ENCODE assay signal across 1 cellular context in genomic region chr16:22355487-22355908, GRCh38.
A peak's percentile ranks its signal among the peaks of the same experiment; 100 is the strongest.
TF ChIP-seq lines count a peak whose summit lies in the region.

No MANE protein-coding gene starts in this region.

TF ChIP-seq in GM12878, 131 proteins besides CTCF, POLR2A, EP300 and RAD21 (continued from another document and continues in another):
- TF ChIP-seq RFX5 (IDR thresholded peaks at IDR 0.05; ENCODE audit: low read depth, low read length) (no peak), RBBP5 (conservative IDR thresholded peaks at IDR 0.05) (no peak), ZSCAN29 (IDR thresholded peaks at IDR 0.05) (no peak), TARDBP (IDR thresholded peaks at IDR 0.05; ENCODE audit: borderline replicate concordance) (no peak), FOXM1 (IDR thresholded peaks at IDR 0.05; ENCODE audit: low read depth, low read length) (no peak), HSF1 (IDR thresholded peaks at IDR 0.05; ENCODE audit: low read depth, low read length) (no peak), JUND (IDR thresholded peaks at IDR 0.05; ENCODE audit: low read depth, low read length) (no peak), BCL11A (IDR thresholded peaks at IDR 0.05; ENCODE audit: low read depth, low read length) (no peak), CEBPB (IDR thresholded peaks at IDR 0.05; ENCODE audit: borderline replicate concordance in 1 of 2, low read depth in 2 of 2, low read length in 2 of 2) (no peak), CHD2 (IDR thresholded peaks at IDR 0.05; ENCODE audit: borderline replicate concordance, low read depth, low read length) (no peak), SREBF2 (IDR thresholded peaks at IDR 0.05; ENCODE audit: low read length) (no peak), STAT1 (conservative IDR thresholded peaks at IDR 0.05) (no peak), TCF3 (IDR thresholded peaks at IDR 0.05; ENCODE audit: borderline replicate concordance, insufficient read depth, low read depth, low read length) (no peak), E4F1 (IDR thresholded peaks at IDR 0.05; ENCODE audit: borderline replicate concordance, partially characterized antibody) (peak; percentile 28), HDGF (IDR thresholded peaks at IDR 0.05) (no peak), RELB (IDR thresholded peaks at IDR 0.05; ENCODE audit: low read depth) (peak; percentile 61; the same call in 1 of the 2 replicates), ZNF217 (IDR thresholded peaks at IDR 0.05) (no peak; the same call in 1 of the 2 replicates), SKIL (IDR thresholded peaks at IDR 0.05; ENCODE audit: low read depth, poor library complexity, severe bottlenecking) (peak; percentile 33), ZNF274 (IDR thresholded peaks at IDR 0.05; ENCODE audit: insufficient read depth, insufficient read length) (no peak), PML (IDR thresholded peaks at IDR 0.05; ENCODE audit: low read length) (no peak), SREBF1 (IDR thresholded peaks at IDR 0.05; ENCODE audit: low read length) (no peak), HCFC1 (IDR thresholded peaks at IDR 0.05; ENCODE audit: low read length) (no peak), ZNF24 (IDR thresholded peaks at IDR 0.05) (0 out of 2 replicates have a peak, but pooled peaks have one; percentile 36), KAT2A (conservative IDR thresholded peaks at IDR 0.05; ENCODE audit: control insufficient read depth, low read depth, low read length) (no peak), LARP7 (IDR thresholded peaks at IDR 0.05) (no peak), PAX8 (IDR thresholded peaks at IDR 0.05) (no peak), MTA2 (IDR thresholded peaks at IDR 0.05; ENCODE audit: low read depth) (peak; percentile 81), NR2C1 (IDR thresholded peaks at IDR 0.05) (0 out of 2 replicates have a peak, but pooled peaks have one; percentile 58), NFIC (IDR thresholded peaks at IDR 0.05; ENCODE audit: low read depth, low read length) (no peak), IKZF1 (conservative IDR thresholded peaks at IDR 0.05) (no peak), RELA (IDR thresholded peaks at IDR 0.05; ENCODE audit: borderline replicate concordance, partially characterized antibody) (peak; percentile 80), POU2F2 (IDR thresholded peaks at IDR 0.05; ENCODE audit: borderline replicate concordance, low read depth, low read length) (no peak), CHD4 (IDR thresholded peaks at IDR 0.05) (no peak), MEF2A (IDR thresholded peaks at IDR 0.05; ENCODE audit: insufficient read depth, low read depth, low read length) (no peak), CHD1 (IDR thresholded peaks at IDR 0.05; ENCODE audit: low read depth, low read length) (no peak), RAD51 (IDR thresholded peaks at IDR 0.05) (peak; percentile 34; the same call in 1 of the 2 replicates), NFXL1 (IDR thresholded peaks at IDR 0.05; ENCODE audit: borderline replicate concordance) (no peak), KDM1A (IDR thresholded peaks at IDR 0.05; ENCODE audit: borderline replicate concordance) (no peak), YY1 (IDR thresholded peaks at IDR 0.05; ENCODE audit: low read depth, low read length) (peak; percentile 88), NFYA (IDR thresholded peaks at IDR 0.05; ENCODE audit: borderline replicate concordance, low read depth, low read length) (no peak), SP1 (IDR thresholded peaks at IDR 0.05; ENCODE audit: low read depth, low read length) (no peak), ZBED1 (IDR thresholded peaks at IDR 0.05; ENCODE audit: borderline replicate concordance) (no peak), USF2 (IDR thresholded peaks at IDR 0.05; ENCODE audit: borderline replicate concordance, low read depth, low read length) (no peak), FOXK2 (IDR thresholded peaks at IDR 0.05) (no peak), EZH2 (IDR thresholded peaks at IDR 0.05; ENCODE audit: borderline replicate concordance, control insufficient read depth, low read depth, low read length) (no peak), EED (IDR thresholded peaks at IDR 0.05; ENCODE audit: low read depth) (no peak), CBX5 (IDR thresholded peaks at IDR 0.05; ENCODE audit: low read depth) (no peak), MTA3 (IDR thresholded peaks at IDR 0.05; ENCODE audit: borderline replicate concordance, low read length) (no peak), FOS (IDR thresholded peaks at IDR 0.05; ENCODE audit: borderline replicate concordance, extremely low read depth, insufficient read length) (no peak), TCF7 (IDR thresholded peaks at IDR 0.05; ENCODE audit: borderline replicate concordance) (no peak), SPI1 (IDR thresholded peaks at IDR 0.05; ENCODE audit: borderline replicate concordance, insufficient read depth, low read depth, low read length) (peak; percentile 27), TBL1XR1 (IDR thresholded peaks at IDR 0.05; ENCODE audit: low read depth, low read length) (no peak), RB1 (IDR thresholded peaks at IDR 0.05; ENCODE audit: borderline replicate concordance) (no peak), NR2F1 (conservative IDR thresholded peaks at IDR 0.05) (no peak; the same call in 1 of the 2 replicates), RUNX3 (IDR thresholded peaks at IDR 0.05; ENCODE audit: low read length) (0 out of 2 replicates have a peak, but pooled peaks have one; percentile 25), ETV6 (conservative IDR thresholded peaks at IDR 0.05 in 1 of 2, IDR thresholded peaks at IDR 0.05 in 1 of 2; ENCODE audit: borderline replicate concordance in 1 of 2, low read depth in 1 of 2) (no peak), GABPA (IDR thresholded peaks at IDR 0.05; ENCODE audit: low read depth) (no peak), BHLHE40 (IDR thresholded peaks at IDR 0.05; ENCODE audit: borderline replicate concordance in 1 of 2, low read depth in 2 of 2, low read length in 1 of 2) (no peak), BMI1 (IDR thresholded peaks at IDR 0.05; ENCODE audit: borderline replicate concordance) (no peak), ZNF687 (IDR thresholded peaks at IDR 0.05) (peak; percentile 100)
- TF ChIP-seq, protein P1, sequence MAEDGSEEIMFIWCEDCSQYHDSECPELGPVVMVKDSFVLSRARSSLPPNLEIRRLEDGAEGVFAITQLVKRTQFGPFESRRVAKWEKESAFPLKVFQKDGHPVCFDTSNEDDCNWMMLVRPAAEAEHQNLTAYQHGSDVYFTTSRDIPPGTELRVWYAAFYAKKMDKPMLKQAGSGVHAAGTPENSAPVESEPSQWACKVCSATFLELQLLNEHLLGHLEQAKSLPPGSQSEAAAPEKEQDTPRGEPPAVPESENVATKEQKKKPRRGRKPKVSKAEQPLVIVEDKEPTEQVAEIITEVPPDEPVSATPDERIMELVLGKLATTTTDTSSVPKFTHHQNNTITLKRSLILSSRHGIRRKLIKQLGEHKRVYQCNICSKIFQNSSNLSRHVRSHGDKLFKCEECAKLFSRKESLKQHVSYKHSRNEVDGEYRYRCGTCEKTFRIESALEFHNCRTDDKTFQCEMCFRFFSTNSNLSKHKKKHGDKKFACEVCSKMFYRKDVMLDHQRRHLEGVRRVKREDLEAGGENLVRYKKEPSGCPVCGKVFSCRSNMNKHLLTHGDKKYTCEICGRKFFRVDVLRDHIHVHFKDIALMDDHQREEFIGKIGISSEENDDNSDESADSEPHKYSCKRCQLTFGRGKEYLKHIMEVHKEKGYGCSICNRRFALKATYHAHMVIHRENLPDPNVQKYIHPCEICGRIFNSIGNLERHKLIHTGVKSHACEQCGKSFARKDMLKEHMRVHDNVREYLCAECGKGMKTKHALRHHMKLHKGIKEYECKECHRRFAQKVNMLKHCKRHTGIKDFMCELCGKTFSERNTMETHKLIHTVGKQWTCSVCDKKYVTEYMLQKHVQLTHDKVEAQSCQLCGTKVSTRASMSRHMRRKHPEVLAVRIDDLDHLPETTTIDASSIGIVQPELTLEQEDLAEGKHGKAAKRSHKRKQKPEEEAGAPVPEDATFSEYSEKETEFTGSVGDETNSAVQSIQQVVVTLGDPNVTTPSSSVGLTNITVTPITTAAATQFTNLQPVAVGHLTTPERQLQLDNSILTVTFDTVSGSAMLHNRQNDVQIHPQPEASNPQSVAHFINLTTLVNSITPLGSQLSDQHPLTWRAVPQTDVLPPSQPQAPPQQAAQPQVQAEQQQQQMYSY (CRISPR knock-in tag; IDR thresholded peaks at IDR 0.05) = peak; percentile 99
